Comparison of ENCODE assay signal across 19 cellular contexts in the genomic region with DNA sequence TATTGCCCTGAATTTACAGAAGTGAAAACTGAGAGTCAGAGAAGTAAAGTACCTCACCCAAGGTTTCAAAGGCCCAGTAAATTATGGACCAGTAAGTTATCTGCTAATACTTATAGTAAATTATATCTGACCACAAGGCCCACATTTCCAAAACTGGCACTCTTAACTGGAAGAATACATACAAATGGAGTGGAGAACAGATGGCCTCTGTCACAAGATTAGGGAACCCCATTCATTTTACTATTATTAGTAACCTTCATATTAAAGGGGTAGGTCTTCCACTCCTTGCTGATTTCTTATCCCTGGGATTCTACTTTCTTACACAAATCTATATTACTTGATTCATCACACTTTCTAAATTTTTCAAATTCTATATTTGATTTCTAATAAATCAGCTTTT.
DNase-seq lines count a peak whose midpoint lies in the region; ATAC-seq and TF ChIP-seq lines count a peak whose summit lies in the region.
"Had no signal": no experiment of that assay in that cellular context is flagged by ENCODE, and none has a peak within 500 bp of the region (broad histone marks: within the 10 kb centered on the region; RNA-seq: fewer than 3 reads in every experiment).

No MANE protein-coding gene starts in this region.

- no peak for TF ChIP-seq POLR2A in gastrocnemius medialis (IDR thresholded peaks at IDR 0.05)

- no peaks in the 10 kb centered on the region for H3K27me3 ChIP-seq in gastrocnemius medialis
- H3K27me3 ChIP-seq in ascending aorta, result no peaks in the 10 kb centered on the region
- H3K27me3 ChIP-seq: BLaER1 had no signal

- H3K36me3 ChIP-seq in gastrocnemius medialis, result no peaks in the 10 kb centered on the region
- H3K36me3 ChIP-seq in ascending aorta, result no peaks in the 10 kb centered on the region
- H3K36me3 ChIP-seq: HAP-1 had no signal

- in situ Hi-C loops in gastrocnemius medialis (cut with MboI; ENCODE audit: low sequenced_read_pairs in 4 of 4), result no loop called here

- no peak for ATAC-seq in gastrocnemius medialis
- ATAC-seq in GM19467 (IDR thresholded peaks at IDR 0.05; ENCODE audit: unreplicated experiment), result no peak

- H3K9me3 ChIP-seq in gastrocnemius medialis (no peaks in the 10 kb centered on the region), ascending aorta (no peaks in the 10 kb centered on the region)
- H3K9me3 ChIP-seq: BLaER1, HAP-1 had no signal

- intact Hi-C loops in gastrocnemius medialis (cut with DNase I; ENCODE audit: low total_unique reads), result no loop called here
- intact Hi-C loops in ascending aorta (cut with DNase I), result no loop called here

- H3K27ac ChIP-seq in gastrocnemius medialis, result no peak overlapping the region
- no peak overlapping the region for H3K27ac ChIP-seq in ascending aorta
- H3K27ac ChIP-seq: 22Rv1, BLaER1, C4-2B had no signal

- peak; percentile 68 for DNase-seq in DMS 273 (lab: John Stamatoyannopoulos, UW; ENCODE audit: unreplicated experiment)
- peak; percentile 12 to 40 for DNase-seq in NCI-H446 (lab: John Stamatoyannopoulos, UW)
- peak; percentile 60 for DNase-seq in NCI-H82 (lab: John Stamatoyannopoulos, UW)
- DNase-seq in cerebellar cortex (ENCODE audit: low spot score), result peak; percentile 68
- no peak for DNase-seq in gastrocnemius medialis
- no peak for DNase-seq in pons (ENCODE audit: low spot score)
- no peak for DNase-seq in ascending aorta (ENCODE audit: low spot score in 2 of 2)
- DNase-seq: CD4-positive, CD25-positive, alpha-beta regulatory T cell; CD8-positive, alpha-beta memory T cell; DMS153; DND-41; GDM1; GOT3; HFFc6 had no signal

- H3K4me1 ChIP-seq in gastrocnemius medialis, result no peaks in the 10 kb centered on the region
- no peaks in the 10 kb centered on the region for H3K4me1 ChIP-seq in ascending aorta
- H3K4me1 ChIP-seq: HAP-1 had no signal

- TF ChIP-seq CTCF in gastrocnemius medialis (IDR thresholded peaks at IDR 0.05 in 4 of 5, conservative IDR thresholded peaks at IDR 0.05 in 1 of 5) (no peak), ascending aorta (IDR thresholded peaks at IDR 0.05) (no peak)

- no peak overlapping the region for H3K4me3 ChIP-seq in gastrocnemius medialis
- no peak overlapping the region for H3K4me3 ChIP-seq in ascending aorta
- H3K4me3 ChIP-seq: BLaER1, HAP-1 had no signal

Comparison
In these comparisons a context has a peak if more than half of its experiments do, and no peak if none do; other contexts are left out.
1. DNase-seq: peak in DMS 273 (single experiment), NCI-H446 (2 of 2), NCI-H82 (single experiment) and cerebellar cortex (single experiment); none in gastrocnemius medialis (0 of 2), pons (single experiment) and ascending aorta (0 of 2).